In genomic region chr2:80506563-80506962, GRCh38 we compare ENCODE assay signal across 24 cellular contexts.
"Had no signal": no experiment of that assay in that cellular context is flagged by ENCODE, and none has a peak within 500 bp of the region (broad histone marks: within the 10 kb centered on the region; RNA-seq: fewer than 3 reads in every experiment).

No MANE protein-coding gene starts in this region.

- DNase-seq: dorsolateral prefrontal cortex; effector CD4-positive, alpha-beta T cell; kidney; naive B cell; nucleus accumbens; stimulated activated CD4-positive, alpha-beta T cell treated with anti-CD3 and anti-CD28 coated beads, Interleukin-12 subunit alpha, Interleukin-12 subunit beta, amount 100 ng/mL, for 4 hours; stimulated activated CD4-positive, alpha-beta T cell treated with anti-CD3 and anti-CD28 coated beads, Interleukin-1b, Interleukin-23, amount 100 ng/mL, for 48 hours; stimulated activated CD4-positive, alpha-beta T cell treated with anti-CD3 and anti-CD28 coated beads, Interleukin-4, amount 100 ng/mL, for 1 hour; stimulated activated CD8-positive, alpha-beta memory T cell treated with anti-CD3 and anti-CD28 coated beads, Interleukin-4, amount 100 ng/mL, for 48 hours; stimulated activated naive CD4-positive, alpha-beta T cell; stimulated activated naive CD8-positive, alpha-beta T cell treated with anti-CD3 and anti-CD28 coated beads, Interleukin-15, amount 100 ng/mL, for 72 hours; transverse colon; upper lobe of right lung; uterus had no signal

- H3K4me2 ChIP-seq: smooth muscle cell had no signal

- H3K27me3 ChIP-seq: dorsolateral prefrontal cortex, right atrium auricular region, suprapubic skin, transverse colon, upper lobe of right lung, uterus had no signal

- H3K36me3 ChIP-seq: prostate gland, right atrium auricular region, suprapubic skin, transverse colon, upper lobe of right lung, uterus had no signal

- H3K36me3 Mint-ChIP-seq: memory B cell; naive B cell; natural killer cell treated with Interleukin-12 subunit alpha and Interleukin-12 subunit beta and Interleukin-15 and Interleukin-18, amount 100 ng/mL, for 72 hours had no signal

- H3K4me1 ChIP-seq: prostate gland, right atrium auricular region, suprapubic skin, transverse colon, upper lobe of right lung, uterus had no signal

- ATAC-seq: left lobe of liver; natural killer cell treated with Interleukin-12 subunit alpha and Interleukin-12 subunit beta and Interleukin-15 and Interleukin-18, amount 100 ng/mL, for 72 hours; sciatic nerve; stimulated activated naive CD8-positive, alpha-beta T cell treated with anti-CD3 and anti-CD28 coated beads, Interleukin-15, amount 100 ng/mL, for 72 hours; upper lobe of right lung had no signal

- H3K27me3 Mint-ChIP-seq: memory B cell; naive B cell; natural killer cell treated with Interleukin-12 subunit alpha and Interleukin-12 subunit beta and Interleukin-15 and Interleukin-18, amount 100 ng/mL, for 72 hours; stimulated activated naive CD8-positive, alpha-beta T cell treated with anti-CD3 and anti-CD28 coated beads, Interleukin-15, amount 100 ng/mL, for 72 hours had no signal

- H3K9me3 ChIP-seq: prostate gland, right atrium auricular region, suprapubic skin, transverse colon, upper lobe of right lung, uterus had no signal

- H3K4me3 ChIP-seq: dorsolateral prefrontal cortex, lung, prostate gland, right atrium auricular region, smooth muscle cell, suprapubic skin, transverse colon, upper lobe of right lung, uterus had no signal

- H3K27ac Mint-ChIP-seq: memory B cell; natural killer cell treated with Interleukin-12 subunit alpha and Interleukin-12 subunit beta and Interleukin-15 and Interleukin-18, amount 100 ng/mL, for 72 hours; stimulated activated naive CD8-positive, alpha-beta T cell treated with anti-CD3 and anti-CD28 coated beads, Interleukin-15, amount 100 ng/mL, for 72 hours had no signal

- FAIRE-seq: frontal cortex, kidney had no signal

- H3K4me3 Mint-ChIP-seq: memory B cell; naive B cell; natural killer cell treated with Interleukin-12 subunit alpha and Interleukin-12 subunit beta and Interleukin-15 and Interleukin-18, amount 100 ng/mL, for 72 hours; stimulated activated naive CD8-positive, alpha-beta T cell treated with anti-CD3 and anti-CD28 coated beads, Interleukin-15, amount 100 ng/mL, for 72 hours had no signal

- H3K27ac ChIP-seq: dorsolateral prefrontal cortex, prostate gland, right atrium auricular region, suprapubic skin, transverse colon, upper lobe of right lung, uterus had no signal

- H3K4me1 Mint-ChIP-seq: memory B cell; naive B cell; stimulated activated naive CD8-positive, alpha-beta T cell treated with anti-CD3 and anti-CD28 coated beads, Interleukin-15, amount 100 ng/mL, for 72 hours had no signal
